ENCODE assay signal across 1 cellular context in the genomic region with DNA sequence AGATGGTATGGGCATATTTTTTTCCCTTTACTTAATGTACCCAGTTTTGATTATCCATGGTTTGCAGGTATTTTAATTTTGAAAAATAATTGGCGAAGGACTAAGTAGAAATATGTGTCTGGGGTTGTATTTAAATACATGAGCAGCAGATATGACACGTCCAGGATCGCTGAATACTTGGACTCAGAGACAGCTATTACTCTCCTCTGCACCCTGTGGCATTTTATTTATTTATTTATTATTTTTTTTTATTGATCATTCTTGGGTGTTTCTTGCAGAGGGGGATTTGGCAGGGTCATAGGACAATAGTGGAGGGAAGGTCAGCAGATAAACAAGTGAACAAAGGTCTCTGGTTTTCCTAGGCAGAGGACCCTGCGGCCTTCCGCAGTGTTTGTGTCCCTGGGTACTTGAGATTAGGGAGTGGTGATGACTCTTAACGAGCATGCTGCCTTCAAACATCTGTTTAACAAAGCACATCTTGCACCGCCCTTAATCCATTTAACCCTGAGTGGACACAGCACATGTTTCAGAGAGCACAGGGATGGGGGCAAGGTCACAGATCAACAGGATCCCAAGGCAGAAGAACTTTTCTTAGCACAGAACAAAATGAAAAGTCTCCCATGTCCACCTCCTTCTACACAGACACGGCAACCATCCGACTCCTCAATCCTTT.
TF ChIP-seq lines count a peak whose summit lies in the region.
"Not testable (repeated sequence)": the region's sequence is repeated elsewhere in the genome, so short reads cannot be mapped to it uniquely, and the experiment has no call there.

No MANE protein-coding gene starts in this region.

TF ChIP-seq in K562, 482 proteins besides CTCF, POLR2A, EP300 and RAD21 (continues in another document):
- TF ChIP-seq CBFA2T2 (conservative IDR thresholded peaks at IDR 0.05): peak; percentile 95
- TF ChIP-seq MNT (conservative IDR thresholded peaks at IDR 0.05): peak; percentile 88 to 94
- TF ChIP-seq ZBTB17 (CRISPR knock-in tag; IDR thresholded peaks at IDR 0.05): 0 out of 2 replicates have a peak, but pooled peaks have one; percentile 25
- peak; percentile 81 for TF ChIP-seq DPF2 (IDR thresholded peaks at IDR 0.05)
- TF ChIP-seq HDAC1 (IDR thresholded peaks at IDR 0.05): peak; percentile 13 to 85; a peak in 2 of 4 replicates
- peak; percentile 56 for TF ChIP-seq HDAC3 (IDR thresholded peaks at IDR 0.05; ENCODE audit: borderline replicate concordance, partially characterized antibody)
- peak; percentile 45; the same call in 1 of the 2 replicates for TF ChIP-seq ESRRA (IDR thresholded peaks at IDR 0.05; ENCODE audit: borderline replicate concordance, low read depth)
- peak; percentile 60 for TF ChIP-seq TEAD4 (IDR thresholded peaks at IDR 0.05; ENCODE audit: low read length)
- not testable (repeated sequence) for TF ChIP-seq TEAD4 (CRISPR knock-in tag; IDR thresholded peaks at IDR 0.05; ENCODE audit: borderline replicate concordance); ATF1 (CRISPR knock-in tag; IDR thresholded peaks at IDR 0.05); NR2C2 (CRISPR knock-in tag; IDR thresholded peaks at IDR 0.05); FOXM1 (CRISPR knock-in tag; IDR thresholded peaks at IDR 0.05; ENCODE audit: low read depth)
- TF ChIP-seq ATF1 (tag; IDR thresholded peaks at IDR 0.05): peak; percentile 30; the same call in 1 of the 2 replicates
- TF ChIP-seq CTBP1 (IDR thresholded peaks at IDR 0.05; ENCODE audit: borderline replicate concordance): peak; percentile 57; the same call in 1 of the 2 replicates
- TF ChIP-seq SMARCE1 (IDR thresholded peaks at IDR 0.05): peak; percentile 78
- peak; percentile 70 to 75 for TF ChIP-seq FOXK2 (conservative IDR thresholded peaks at IDR 0.05 in 1 of 2, IDR thresholded peaks at IDR 0.05 in 1 of 2; ENCODE audit: low read depth in 2 of 2)
- peak; percentile 59; the same call in 1 of the 2 replicates for TF ChIP-seq LEF1 (IDR thresholded peaks at IDR 0.05)
- TF ChIP-seq BCOR (IDR thresholded peaks at IDR 0.05): peak; percentile 60; the same call in 1 of the 2 replicates
- TF ChIP-seq SMARCC2 (IDR thresholded peaks at IDR 0.05; ENCODE audit: low read depth): peak; percentile 66; the same call in 1 of the 2 replicates
- TF ChIP-seq, protein P1, sequence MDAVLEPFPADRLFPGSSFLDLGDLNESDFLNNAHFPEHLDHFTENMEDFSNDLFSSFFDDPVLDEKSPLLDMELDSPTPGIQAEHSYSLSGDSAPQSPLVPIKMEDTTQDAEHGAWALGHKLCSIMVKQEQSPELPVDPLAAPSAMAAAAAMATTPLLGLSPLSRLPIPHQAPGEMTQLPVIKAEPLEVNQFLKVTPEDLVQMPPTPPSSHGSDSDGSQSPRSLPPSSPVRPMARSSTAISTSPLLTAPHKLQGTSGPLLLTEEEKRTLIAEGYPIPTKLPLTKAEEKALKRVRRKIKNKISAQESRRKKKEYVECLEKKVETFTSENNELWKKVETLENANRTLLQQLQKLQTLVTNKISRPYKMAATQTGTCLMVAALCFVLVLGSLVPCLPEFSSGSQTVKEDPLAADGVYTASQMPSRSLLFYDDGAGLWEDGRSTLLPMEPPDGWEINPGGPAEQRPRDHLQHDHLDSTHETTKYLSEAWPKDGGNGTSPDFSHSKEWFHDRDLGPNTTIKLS (IDR thresholded peaks at IDR 0.05; ENCODE audit: borderline replicate concordance, low read depth): peak; percentile 29; the same call in 1 of the 2 replicates
- peak; percentile 91 for TF ChIP-seq ARID1B (IDR thresholded peaks at IDR 0.05)
- TF ChIP-seq NFIC (IDR thresholded peaks at IDR 0.05): peak; percentile 79
- TF ChIP-seq TAL1 (IDR thresholded peaks at IDR 0.05): peak; percentile 89
- TF ChIP-seq NR2C2 (tag; IDR thresholded peaks at IDR 0.05): 0 out of 2 replicates have a peak, but pooled peaks have one; percentile 24
- peak; percentile 16; the same call in 1 of the 2 replicates for TF ChIP-seq TFAP4 (CRISPR knock-in tag; IDR thresholded peaks at IDR 0.05; ENCODE audit: borderline replicate concordance)
- peak; percentile 89; the same call in 1 of the 2 replicates for TF ChIP-seq CC2D1A (IDR thresholded peaks at IDR 0.05)
- TF ChIP-seq, protein P2, sequence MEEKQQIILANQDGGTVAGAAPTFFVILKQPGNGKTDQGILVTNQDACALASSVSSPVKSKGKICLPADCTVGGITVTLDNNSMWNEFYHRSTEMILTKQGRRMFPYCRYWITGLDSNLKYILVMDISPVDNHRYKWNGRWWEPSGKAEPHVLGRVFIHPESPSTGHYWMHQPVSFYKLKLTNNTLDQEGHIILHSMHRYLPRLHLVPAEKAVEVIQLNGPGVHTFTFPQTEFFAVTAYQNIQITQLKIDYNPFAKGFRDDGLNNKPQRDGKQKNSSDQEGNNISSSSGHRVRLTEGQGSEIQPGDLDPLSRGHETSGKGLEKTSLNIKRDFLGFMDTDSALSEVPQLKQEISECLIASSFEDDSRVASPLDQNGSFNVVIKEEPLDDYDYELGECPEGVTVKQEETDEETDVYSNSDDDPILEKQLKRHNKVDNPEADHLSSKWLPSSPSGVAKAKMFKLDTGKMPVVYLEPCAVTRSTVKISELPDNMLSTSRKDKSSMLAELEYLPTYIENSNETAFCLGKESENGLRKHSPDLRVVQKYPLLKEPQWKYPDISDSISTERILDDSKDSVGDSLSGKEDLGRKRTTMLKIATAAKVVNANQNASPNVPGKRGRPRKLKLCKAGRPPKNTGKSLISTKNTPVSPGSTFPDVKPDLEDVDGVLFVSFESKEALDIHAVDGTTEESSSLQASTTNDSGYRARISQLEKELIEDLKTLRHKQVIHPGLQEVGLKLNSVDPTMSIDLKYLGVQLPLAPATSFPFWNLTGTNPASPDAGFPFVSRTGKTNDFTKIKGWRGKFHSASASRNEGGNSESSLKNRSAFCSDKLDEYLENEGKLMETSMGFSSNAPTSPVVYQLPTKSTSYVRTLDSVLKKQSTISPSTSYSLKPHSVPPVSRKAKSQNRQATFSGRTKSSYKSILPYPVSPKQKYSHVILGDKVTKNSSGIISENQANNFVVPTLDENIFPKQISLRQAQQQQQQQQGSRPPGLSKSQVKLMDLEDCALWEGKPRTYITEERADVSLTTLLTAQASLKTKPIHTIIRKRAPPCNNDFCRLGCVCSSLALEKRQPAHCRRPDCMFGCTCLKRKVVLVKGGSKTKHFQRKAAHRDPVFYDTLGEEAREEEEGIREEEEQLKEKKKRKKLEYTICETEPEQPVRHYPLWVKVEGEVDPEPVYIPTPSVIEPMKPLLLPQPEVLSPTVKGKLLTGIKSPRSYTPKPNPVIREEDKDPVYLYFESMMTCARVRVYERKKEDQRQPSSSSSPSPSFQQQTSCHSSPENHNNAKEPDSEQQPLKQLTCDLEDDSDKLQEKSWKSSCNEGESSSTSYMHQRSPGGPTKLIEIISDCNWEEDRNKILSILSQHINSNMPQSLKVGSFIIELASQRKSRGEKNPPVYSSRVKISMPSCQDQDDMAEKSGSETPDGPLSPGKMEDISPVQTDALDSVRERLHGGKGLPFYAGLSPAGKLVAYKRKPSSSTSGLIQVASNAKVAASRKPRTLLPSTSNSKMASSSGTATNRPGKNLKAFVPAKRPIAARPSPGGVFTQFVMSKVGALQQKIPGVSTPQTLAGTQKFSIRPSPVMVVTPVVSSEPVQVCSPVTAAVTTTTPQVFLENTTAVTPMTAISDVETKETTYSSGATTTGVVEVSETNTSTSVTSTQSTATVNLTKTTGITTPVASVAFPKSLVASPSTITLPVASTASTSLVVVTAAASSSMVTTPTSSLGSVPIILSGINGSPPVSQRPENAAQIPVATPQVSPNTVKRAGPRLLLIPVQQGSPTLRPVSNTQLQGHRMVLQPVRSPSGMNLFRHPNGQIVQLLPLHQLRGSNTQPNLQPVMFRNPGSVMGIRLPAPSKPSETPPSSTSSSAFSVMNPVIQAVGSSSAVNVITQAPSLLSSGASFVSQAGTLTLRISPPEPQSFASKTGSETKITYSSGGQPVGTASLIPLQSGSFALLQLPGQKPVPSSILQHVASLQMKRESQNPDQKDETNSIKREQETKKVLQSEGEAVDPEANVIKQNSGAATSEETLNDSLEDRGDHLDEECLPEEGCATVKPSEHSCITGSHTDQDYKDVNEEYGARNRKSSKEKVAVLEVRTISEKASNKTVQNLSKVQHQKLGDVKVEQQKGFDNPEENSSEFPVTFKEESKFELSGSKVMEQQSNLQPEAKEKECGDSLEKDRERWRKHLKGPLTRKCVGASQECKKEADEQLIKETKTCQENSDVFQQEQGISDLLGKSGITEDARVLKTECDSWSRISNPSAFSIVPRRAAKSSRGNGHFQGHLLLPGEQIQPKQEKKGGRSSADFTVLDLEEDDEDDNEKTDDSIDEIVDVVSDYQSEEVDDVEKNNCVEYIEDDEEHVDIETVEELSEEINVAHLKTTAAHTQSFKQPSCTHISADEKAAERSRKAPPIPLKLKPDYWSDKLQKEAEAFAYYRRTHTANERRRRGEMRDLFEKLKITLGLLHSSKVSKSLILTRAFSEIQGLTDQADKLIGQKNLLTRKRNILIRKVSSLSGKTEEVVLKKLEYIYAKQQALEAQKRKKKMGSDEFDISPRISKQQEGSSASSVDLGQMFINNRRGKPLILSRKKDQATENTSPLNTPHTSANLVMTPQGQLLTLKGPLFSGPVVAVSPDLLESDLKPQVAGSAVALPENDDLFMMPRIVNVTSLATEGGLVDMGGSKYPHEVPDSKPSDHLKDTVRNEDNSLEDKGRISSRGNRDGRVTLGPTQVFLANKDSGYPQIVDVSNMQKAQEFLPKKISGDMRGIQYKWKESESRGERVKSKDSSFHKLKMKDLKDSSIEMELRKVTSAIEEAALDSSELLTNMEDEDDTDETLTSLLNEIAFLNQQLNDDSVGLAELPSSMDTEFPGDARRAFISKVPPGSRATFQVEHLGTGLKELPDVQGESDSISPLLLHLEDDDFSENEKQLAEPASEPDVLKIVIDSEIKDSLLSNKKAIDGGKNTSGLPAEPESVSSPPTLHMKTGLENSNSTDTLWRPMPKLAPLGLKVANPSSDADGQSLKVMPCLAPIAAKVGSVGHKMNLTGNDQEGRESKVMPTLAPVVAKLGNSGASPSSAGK (IDR thresholded peaks at IDR 0.05): peak; percentile 61; the same call in 1 of the 2 replicates
- 0 out of 2 replicates have a peak, but pooled peaks have one; percentile 18 for TF ChIP-seq PML (IDR thresholded peaks at IDR 0.05; ENCODE audit: low read length)
- TF ChIP-seq MAZ (CRISPR knock-in tag; conservative IDR thresholded peaks at IDR 0.05 in 1 of 2, IDR thresholded peaks at IDR 0.05 in 1 of 2): 0 out of 4 replicates have a peak, but pooled peaks of 1 of the 2 experiments have one; percentile 25
- peak; percentile 40 for TF ChIP-seq TCF3 (CRISPR knock-in tag; IDR thresholded peaks at IDR 0.05)
- TF ChIP-seq CBFA2T3 (IDR thresholded peaks at IDR 0.05): peak; percentile 96
- peak; percentile 87 for TF ChIP-seq SOX6 (IDR thresholded peaks at IDR 0.05)
- peak; percentile 74 to 77; a peak in 2 of 4 replicates for TF ChIP-seq TRIM24 (IDR thresholded peaks at IDR 0.05)
- TF ChIP-seq KLF16 (IDR thresholded peaks at IDR 0.05): peak; percentile 52; the same call in 1 of the 2 replicates
- 0 out of 2 replicates have a peak, but pooled peaks have one; percentile 26 for TF ChIP-seq THRB (CRISPR knock-in tag; conservative IDR thresholded peaks at IDR 0.05)
- peak; percentile 48; the same call in 1 of the 2 replicates for TF ChIP-seq FOXM1 (IDR thresholded peaks at IDR 0.05; ENCODE audit: low read depth)
- peak; percentile 22; the same call in 1 of the 2 replicates for TF ChIP-seq ATF7 (IDR thresholded peaks at IDR 0.05)
- peak; percentile 68 for TF ChIP-seq NR2C1 (IDR thresholded peaks at IDR 0.05)
- peak; percentile 68 for TF ChIP-seq NR2C1 (tag; IDR thresholded peaks at IDR 0.05)
- TF ChIP-seq DACH1 (IDR thresholded peaks at IDR 0.05; ENCODE audit: partially characterized antibody): peak; percentile 38
- TF ChIP-seq SMARCA4 (IDR thresholded peaks at IDR 0.05): peak; percentile 51
- TF ChIP-seq, protein P3, sequence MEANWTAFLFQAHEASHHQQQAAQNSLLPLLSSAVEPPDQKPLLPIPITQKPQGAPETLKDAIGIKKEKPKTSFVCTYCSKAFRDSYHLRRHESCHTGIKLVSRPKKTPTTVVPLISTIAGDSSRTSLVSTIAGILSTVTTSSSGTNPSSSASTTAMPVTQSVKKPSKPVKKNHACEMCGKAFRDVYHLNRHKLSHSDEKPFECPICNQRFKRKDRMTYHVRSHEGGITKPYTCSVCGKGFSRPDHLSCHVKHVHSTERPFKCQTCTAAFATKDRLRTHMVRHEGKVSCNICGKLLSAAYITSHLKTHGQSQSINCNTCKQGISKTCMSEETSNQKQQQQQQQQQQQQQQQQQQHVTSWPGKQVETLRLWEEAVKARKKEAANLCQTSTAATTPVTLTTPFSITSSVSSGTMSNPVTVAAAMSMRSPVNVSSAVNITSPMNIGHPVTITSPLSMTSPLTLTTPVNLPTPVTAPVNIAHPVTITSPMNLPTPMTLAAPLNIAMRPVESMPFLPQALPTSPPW (CRISPR knock-in tag; IDR thresholded peaks at IDR 0.05): peak; percentile 9; the same call in 1 of the 2 replicates
